Comparison of ENCODE assay signal across 16 cellular contexts in genomic region chr1:203467550-203467921, GRCh38. TPM values are rescaled to one million over a fixed set of nuclear protein-coding genes. Genes with fewer than 3 reads are reported as not detected.
DNase-seq lines count a peak whose midpoint lies in the region; ATAC-seq and TF ChIP-seq lines count a peak whose summit lies in the region.
"Had no signal": no experiment of that assay in that cellular context is flagged by ENCODE, and none has a peak within 500 bp of the region (broad histone marks: within the 10 kb centered on the region; RNA-seq: fewer than 3 reads in every experiment).

No MANE protein-coding gene starts in this region.

- no peak overlapping the region for H3K4me2 ChIP-seq in GM23338

- intact Hi-C loops in esophagus squamous epithelium (cut with DNase I), result no loop called here
- intact Hi-C loops in right lobe of liver (cut with DNase I), result no loop called here
- intact Hi-C loops in sigmoid colon (cut with DNase I), result no loop called here

- H3K4me3 Mint-ChIP-seq in GM23338, result no peak overlapping the region
- H3K4me3 Mint-ChIP-seq: CD8-positive, alpha-beta T cell; HFFc6; T-helper 2 cell treated with Interferon-gamma antibody and Interleukin-4, amounts not matched to agents 5 μg/mL and 100 μg/mL, for 36 hours had no signal

- no peaks in the 10 kb centered on the region for H3K4me1 ChIP-seq in GM23338 (ENCODE audit: insufficient read depth)
- H3K4me1 ChIP-seq in esophagus squamous epithelium, result peaks cover 12 to 57% (median 44%) of the 10 kb centered on the region in 3 donors
- H3K4me1 ChIP-seq in right lobe of liver, result no peaks in the 10 kb centered on the region
- peaks cover 0 to 60% (median 58%) of the 10 kb centered on the region in 4 donors for H3K4me1 ChIP-seq in sigmoid colon
- H3K4me1 ChIP-seq: pancreas had no signal

- no peaks in the 10 kb centered on the region for H3K9me2 ChIP-seq in GM23338 (ENCODE audit: insufficient read depth)

- TF ChIP-seq EP300 in sigmoid colon (IDR thresholded peaks at IDR 0.05), result no peak

- no peak for ATAC-seq in GM23338
- ATAC-seq in right lobe of liver, result peak in 3 of 4 donors; percentile 19 to 35 (median 34)
- ATAC-seq: CD8-positive, alpha-beta T cell; esophagus mucosa had no signal

- no peaks in the 10 kb centered on the region for H3K27me3 ChIP-seq in GM23338 (ENCODE audit: insufficient read depth)
- peaks cover 0 to 20% (median 0%) of the 10 kb centered on the region in 4 donors for H3K27me3 ChIP-seq in esophagus squamous epithelium
- no peaks in the 10 kb centered on the region for H3K27me3 ChIP-seq in right lobe of liver
- H3K27me3 ChIP-seq in sigmoid colon, result no peaks in the 10 kb centered on the region
- H3K27me3 ChIP-seq: pancreas had no signal

- no peaks in the 10 kb centered on the region for H4K20me1 ChIP-seq in GM23338 (replicated peaks; ENCODE audit: insufficient read depth)

- no peaks in the 10 kb centered on the region for H3K36me3 ChIP-seq in GM23338 (ENCODE audit: insufficient read depth)
- no peaks in the 10 kb centered on the region for H3K36me3 ChIP-seq in esophagus squamous epithelium
- no peaks in the 10 kb centered on the region for H3K36me3 ChIP-seq in right lobe of liver
- no peaks in the 10 kb centered on the region for H3K36me3 ChIP-seq in sigmoid colon
- H3K36me3 ChIP-seq: pancreas had no signal

- H2AFZ ChIP-seq in GM23338, result 0 out of 2 replicates have a peak overlapping the region, but pooled peaks have one; percentile 47

- H3K36me3 Mint-ChIP-seq in GM23338 (ENCODE audit: low read depth), result no peaks in the 10 kb centered on the region
- H3K36me3 Mint-ChIP-seq: CD8-positive, alpha-beta T cell had no signal

- POLR2A ChIA-PET in HEK293T (lab: Yijun Ruan, JAX), result no interaction called here

- no peak overlapping the region for H3K27ac Mint-ChIP-seq in GM23338
- H3K27ac Mint-ChIP-seq: CD8-positive, alpha-beta T cell; HFFc6; T-helper 2 cell treated with Interferon-gamma antibody and Interleukin-4, amounts not matched to agents 5 μg/mL and 100 μg/mL, for 36 hours had no signal

- no peaks in the 10 kb centered on the region for H3K9me3 Mint-ChIP-seq in GM23338
- H3K9me3 Mint-ChIP-seq: CD8-positive, alpha-beta T cell; HFFc6; T-helper 2 cell treated with Interferon-gamma antibody and Interleukin-4, amounts not matched to agents 5 μg/mL and 100 μg/mL, for 36 hours had no signal

- 56 to 75% methylated on average over 9 of the region's 9 CpGs for WGBS in esophagus squamous epithelium, 2 donors
- WGBS in right lobe of liver (ENCODE audit: insufficient coverage, low coverage, low lambda C conversion rate, missing lambda C conversion rate), result 50% methylated on average over 9 of the region's 9 CpGs
- WGBS in sigmoid colon, 2 donors, result 81 to 84% methylated on average over 9 of the region's 9 CpGs

- CTCF ChIA-PET in HEK293T (lab: Yijun Ruan, JAX), result no interaction called here

- H3K27ac ChIP-seq in GM23338 (ENCODE audit: low read depth) (no peak overlapping the region), esophagus squamous epithelium (peak overlapping the region; percentile 73 to 98 (median 90)), right lobe of liver (no peak overlapping the region), sigmoid colon (peak overlapping the region; percentile 89 to 95 (median 94))
- H3K27ac ChIP-seq: pancreas had no signal

- H3K4me1 Mint-ChIP-seq in GM23338, result peaks cover 27% of the 10 kb centered on the region

- DNase-seq in GM23338 (ENCODE audit: low spot score) (no peak), esophagus squamous epithelium (lab: John Stamatoyannopoulos, UW) (no peak), right lobe of liver (peak in 2 of 3 donors; percentile 31 to 63), sigmoid colon (peak; percentile 94), HEK293T (ENCODE audit: extremely low spot score) (no peak), pons (ENCODE audit: low spot score) (no peak), glomerular visceral epithelial cell (ENCODE audit: extremely low spot score) (no peak)
- DNase-seq in activated CD4-positive, alpha-beta T cell treated with anti-CD3 and anti-CD28 coated beads, Interleukin-2, amount 50 U/mL, for 1 hour, result no peak
- DNase-seq: ACHN; CD8-positive, alpha-beta T cell; HFFc6; midbrain; NCI-H1092 treated with DMSO at 0.1 percent for 48 hours; pancreas had no signal

- peaks cover 9% of the 10 kb centered on the region for H3K27me3 Mint-ChIP-seq in GM23338 (ENCODE audit: insufficient read depth, low read depth, poor library complexity)

- no peaks in the 10 kb centered on the region for H3K79me2 ChIP-seq in GM23338 (replicated peaks; ENCODE audit: insufficient read depth)

- H3K9me3 ChIP-seq in esophagus squamous epithelium (no peaks in the 10 kb centered on the region), right lobe of liver (no peaks in the 10 kb centered on the region), sigmoid colon (no peaks in the 10 kb centered on the region)
- H3K9me3 ChIP-seq: pancreas had no signal

- TF ChIP-seq CTCF in GM23338 (conservative IDR thresholded peaks at IDR 0.05; ENCODE audit: low read depth in 2 of 2) (no peak), esophagus squamous epithelium (IDR thresholded peaks at IDR 0.05) (no peak), right lobe of liver (IDR thresholded peaks at IDR 0.05) (no peak), sigmoid colon (IDR thresholded peaks at IDR 0.05) (no peak)

- no peaks in the 10 kb centered on the region for H3F3A ChIP-seq in GM23338 (replicated peaks; ENCODE audit: low read depth)

- TF ChIP-seq POLR2A in esophagus squamous epithelium (IDR thresholded peaks at IDR 0.05) (no peak), right lobe of liver (IDR thresholded peaks at IDR 0.05) (no peak), sigmoid colon (IDR thresholded peaks at IDR 0.05) (no peak)

- H3K4me3 ChIP-seq in GM23338 (no peak overlapping the region), esophagus squamous epithelium (no peak overlapping the region), right lobe of liver (no peak overlapping the region), sigmoid colon (no peak overlapping the region)
- H3K4me3 ChIP-seq: pancreas had no signal

TF ChIP-seq in GM23338, 12 proteins besides CTCF, POLR2A, EP300 and RAD21 (continues in another document):
- TF ChIP-seq REST (IDR thresholded peaks at IDR 0.05; ENCODE audit: unreplicated experiment), result no peak

TF ChIP-seq in HEK293T, 16 proteins besides CTCF, POLR2A, EP300 and RAD21:
- no peak for TF ChIP-seq ARNT (IDR thresholded peaks at IDR 0.05)
- TF ChIP-seq PKNOX1 (IDR thresholded peaks at IDR 0.05), result no peak
- no peak for TF ChIP-seq BHLHE40 (IDR thresholded peaks at IDR 0.05; ENCODE audit: borderline replicate concordance)
- TF ChIP-seq FOXM1 (IDR thresholded peaks at IDR 0.05; ENCODE audit: borderline replicate concordance), result no peak
- TF ChIP-seq SUZ12 (IDR thresholded peaks at IDR 0.05), result no peak
- TF ChIP-seq TARDBP (IDR thresholded peaks at IDR 0.05), result no peak
- no peak for TF ChIP-seq FOXK2 (IDR thresholded peaks at IDR 0.05)
- no peak for TF ChIP-seq LEF1 (IDR thresholded peaks at IDR 0.05; ENCODE audit: borderline replicate concordance)
- no peak for TF ChIP-seq ELF4 (IDR thresholded peaks at IDR 0.05)
- TF ChIP-seq SP1 (IDR thresholded peaks at IDR 0.05), result no peak
- TF ChIP-seq NFRKB (IDR thresholded peaks at IDR 0.05), result no peak
- no peak for TF ChIP-seq ZNF384 (IDR thresholded peaks at IDR 0.05)
- TF ChIP-seq FOXA1 (IDR thresholded peaks at IDR 0.05), result no peak
TF ChIP-seq in HEK293T: peak in this region for 0.

RNA-seq across cellular contexts. Expression of gene PRELP, which starts 8.1 kb away (rescaled TPM):
- total RNA-seq in GM23338 (2014; rRNA removed; shearing (Covaris generic)), result 0.03 and 0.08 TPM in 2 replicates
- polyA plus RNA-seq in GM23338 (2016; fragmentation: Nextera tagmentation; extraction: Ambion mirVana) (0.03 and 0.12 TPM in 2 replicates), sigmoid colon (10 to 100 TPM in 1 of 3 donors, 1 to 10 TPM in 1, under 1 TPM in 1; 0.92 to 15.1 (median 7.2) TPM)
- total RNA-seq in esophagus squamous epithelium (10 to 100 TPM in 2 of 4 donors, 1 to 10 TPM in 2; 2.2 to 71.0 (median 9.1) TPM), right lobe of liver (10 to 100 TPM in 1 of 6 experiments, 1 to 10 TPM in 5; 3.8 to 10.8 (median 5.4) TPM), sigmoid colon (100 to 1,000 TPM in 1 of 4 donors, 10 to 100 TPM in 3; 45.7 to 133 (median 77.9) TPM)
- total RNA-seq: CD8-positive, alpha-beta T cell had no signal

RNA-seq across cellular contexts. Expression of gene OPTC, which starts 26.4 kb away (rescaled TPM):
- 1.0 TPM in 1 of 2 replicates, not detected in the other for total RNA-seq in GM23338 (2014; rRNA removed; shearing (Covaris generic))
- polyA plus RNA-seq in GM23338 (2016; fragmentation: Nextera tagmentation; extraction: Ambion mirVana), result 0.26 and 0.50 TPM in 2 replicates
- not detected for total RNA-seq in esophagus squamous epithelium
- not detected for total RNA-seq in right lobe of liver
- not detected for total RNA-seq in sigmoid colon
- polyA plus RNA-seq in sigmoid colon, result not detected
- total RNA-seq: CD8-positive, alpha-beta T cell; esophagus mucosa; HFFc6; pancreas had no signal
- polyA plus RNA-seq: pancreas had no signal

Comparison
In these comparisons a context has a peak if more than half of its experiments do, and no peak if none do; other contexts are left out.
1. DNase-seq: peak in right lobe of liver (2 of 3) and sigmoid colon (single experiment); none in GM23338 (single experiment), esophagus squamous epithelium (single experiment), HEK293T (single experiment), activated CD4-positive, alpha-beta T cell treated with anti-CD3 and anti-CD28 coated beads, Interleukin-2, amount 50 U/mL, for 1 hour (single experiment), pons (single experiment) and glomerular visceral epithelial cell (single experiment).
2. H3K27ac ChIP-seq: peak in esophagus squamous epithelium (4 of 4) and sigmoid colon (4 of 4); none in GM23338 (single experiment) and right lobe of liver (0 of 3).